19 cellular contexts compared by ENCODE assay signal in genomic region chr13:54357284-54357933, GRCh38.
DNase-seq lines count a peak whose midpoint lies in the region; ATAC-seq and TF ChIP-seq lines count a peak whose summit lies in the region.
"Had no signal": no experiment of that assay in that cellular context is flagged by ENCODE, and none has a peak within 500 bp of the region (broad histone marks: within the 10 kb centered on the region; RNA-seq: fewer than 3 reads in every experiment).

No MANE protein-coding gene starts in this region.

- H3K27ac ChIP-seq in GM23338 (ENCODE audit: low read depth), result peak overlapping the region; percentile 83
- H3K27ac ChIP-seq: A549, HL-60, KMS-11, SJSA1 had no signal

- peak overlapping the region; percentile 16; the same call in 1 of the 2 replicates for H3K4me3 ChIP-seq in GM23338
- H3K4me3 ChIP-seq: A549, SJSA1 had no signal

- H3K36me3 ChIP-seq in GM23338 (ENCODE audit: insufficient read depth), result no peaks in the 10 kb centered on the region
- H3K36me3 ChIP-seq: SJSA1 had no signal

- H3K4me1 Mint-ChIP-seq in GM23338 (peaks cover 34% of the 10 kb centered on the region), brain (peaks cover 25% of the 10 kb centered on the region), immature natural killer cell (no peaks in the 10 kb centered on the region)
- H3K4me1 Mint-ChIP-seq: CD14-positive monocyte had no signal

- peak overlapping the region; percentile 45; the same call in 1 of the 3 replicates for H3K4me3 Mint-ChIP-seq in GM23338
- H3K4me3 Mint-ChIP-seq in brain, result no peak overlapping the region
- no peak overlapping the region for H3K4me3 Mint-ChIP-seq in immature natural killer cell
- H3K4me3 Mint-ChIP-seq: CD14-positive monocyte had no signal

- peaks cover 24% of the 10 kb centered on the region for H3K4me1 ChIP-seq in GM23338 (ENCODE audit: insufficient read depth)
- H3K4me1 ChIP-seq: A549, SJSA1 had no signal

- H3K27me3 Mint-ChIP-seq in GM23338 (ENCODE audit: insufficient read depth, low read depth, poor library complexity) (no peaks in the 10 kb centered on the region), brain (peaks cover 7% of the 10 kb centered on the region), immature natural killer cell (ENCODE audit: low read depth in 3 of 3) (peaks cover 0 to 1% (median 0%) of the 10 kb centered on the region in 3 donors)

- H3K27ac Mint-ChIP-seq in GM23338 (peak overlapping the region; percentile 95), brain (peak overlapping the region in 3 of 5 experiments; percentile 6 to 59 (median 50)), immature natural killer cell (no peak overlapping the region)
- H3K27ac Mint-ChIP-seq in activated naive CD4-positive, alpha-beta T cell treated with anti-CD3 and anti-CD28 coated beads, Interleukin-2, amount 50 U/mL, for 72 hours, result no peak overlapping the region
- H3K27ac Mint-ChIP-seq: CD14-positive monocyte had no signal

- peak; percentile 34 for DNase-seq in GM23338 (ENCODE audit: low spot score)
- DNase-seq in NCI-H2107 treated with DMSO at 0.1 percent for 48 hours (lab: John Stamatoyannopoulos, UW; ENCODE audit: unreplicated experiment), result peak; percentile 48
- peak; percentile 16 for DNase-seq in iPS-NIHi7 (ENCODE audit: extremely low spot score)
- DNase-seq in activated CD4-positive, alpha-beta T cell treated with anti-CD3 and anti-CD28 coated beads, Interleukin-2, amount 50 U/mL, for 4 hours, result no peak
- no peak for DNase-seq in immature natural killer cell
- DNase-seq in cerebellar cortex (ENCODE audit: low spot score), result no peak
- no peak for DNase-seq in activated naive CD4-positive, alpha-beta T cell treated with anti-CD3 and anti-CD28 coated beads, Interleukin-2, amount 50 U/mL, for 72 hours (ENCODE audit: low spot score in 2 of 2)
- DNase-seq: COR-L47, DMS153, EL, NCI-H1092, NCI-H1694 treated with DMSO at 0.1 percent for 48 hours, NCI-H526 had no signal

- H3K27me3 ChIP-seq in GM23338 (ENCODE audit: insufficient read depth), result no peaks in the 10 kb centered on the region
- H3K27me3 ChIP-seq: SJSA1 had no signal

- 0 out of 2 replicates have a peak, but pooled peaks cover 6% of the 10 kb centered on the region for H3F3A ChIP-seq in GM23338 (replicated peaks; ENCODE audit: low read depth)

- H3K79me2 ChIP-seq in GM23338 (replicated peaks; ENCODE audit: insufficient read depth), result no peaks in the 10 kb centered on the region

- TF ChIP-seq CTCF in GM23338 (conservative IDR thresholded peaks at IDR 0.05; ENCODE audit: low read depth in 2 of 2) (no peak), brain (conservative IDR thresholded peaks at IDR 0.05) (no peak)

- peak overlapping the region; percentile 56 for H3K4me2 ChIP-seq in GM23338
- H3K4me2 ChIP-seq: A549, KMS-11 had no signal

- peaks cover 25% of the 10 kb centered on the region for H3K36me3 Mint-ChIP-seq in GM23338 (ENCODE audit: low read depth)
- H3K36me3 Mint-ChIP-seq in brain, result no peaks in the 10 kb centered on the region
- H3K36me3 Mint-ChIP-seq in immature natural killer cell, result no peaks in the 10 kb centered on the region
- H3K36me3 Mint-ChIP-seq in activated naive CD4-positive, alpha-beta T cell treated with anti-CD3 and anti-CD28 coated beads, Interleukin-2, amount 50 U/mL, for 72 hours, result no peaks in the 10 kb centered on the region
- H3K36me3 Mint-ChIP-seq: CD14-positive monocyte had no signal

- no peaks in the 10 kb centered on the region for H3K9me2 ChIP-seq in GM23338 (ENCODE audit: insufficient read depth)

- peak; percentile 85 for ATAC-seq in GM23338
- no peak for ATAC-seq in activated naive CD4-positive, alpha-beta T cell treated with anti-CD3 and anti-CD28 coated beads, Interleukin-2, amount 50 U/mL, for 72 hours
- ATAC-seq: A549 had no signal

- no peak overlapping the region for H2AFZ ChIP-seq in GM23338

- H4K20me1 ChIP-seq in GM23338 (replicated peaks; ENCODE audit: insufficient read depth), result no peaks in the 10 kb centered on the region

- H3K9me3 Mint-ChIP-seq in GM23338 (peaks cover 14% of the 10 kb centered on the region), brain (peaks cover 0 to 7% (median 0%) of the 10 kb centered on the region in 5 experiments), immature natural killer cell (peaks cover 6 to 38% (median 23%) of the 10 kb centered on the region in 6 donors)
- peaks cover 0 to 5% of the 10 kb centered on the region in 2 donors for H3K9me3 Mint-ChIP-seq in activated naive CD4-positive, alpha-beta T cell treated with anti-CD3 and anti-CD28 coated beads, Interleukin-2, amount 50 U/mL, for 72 hours

TF ChIP-seq in GM23338, 12 proteins besides CTCF, POLR2A, EP300 and RAD21:
- TF ChIP-seq NANOG (IDR thresholded peaks at IDR 0.05; ENCODE audit: borderline replicate concordance), result no peak
- peak; percentile 68; the same call in 1 of the 2 replicates for TF ChIP-seq ZNF114 (CRISPR knock-in tag; IDR thresholded peaks at IDR 0.05)
- TF ChIP-seq ZNF462 (CRISPR knock-in tag; IDR thresholded peaks at IDR 0.05), result peak; percentile 86
- no peak for TF ChIP-seq EZH2phosphoT487 (IDR thresholded peaks at IDR 0.05; ENCODE audit: unreplicated experiment)

Comparison
In these comparisons a context has a peak if more than half of its experiments do, and no peak if none do; other contexts are left out.
1. DNase-seq: peak in GM23338 (single experiment), NCI-H2107 treated with DMSO at 0.1 percent for 48 hours (single experiment) and iPS-NIHi7 (single experiment); none in activated CD4-positive, alpha-beta T cell treated with anti-CD3 and anti-CD28 coated beads, Interleukin-2, amount 50 U/mL, for 4 hours (0 of 2), immature natural killer cell (0 of 3), cerebellar cortex (single experiment) and activated naive CD4-positive, alpha-beta T cell treated with anti-CD3 and anti-CD28 coated beads, Interleukin-2, amount 50 U/mL, for 72 hours (0 of 2).
2. H3K27ac Mint-ChIP-seq: peak in GM23338 (single experiment) and brain (3 of 5); none in immature natural killer cell (0 of 6) and activated naive CD4-positive, alpha-beta T cell treated with anti-CD3 and anti-CD28 coated beads, Interleukin-2, amount 50 U/mL, for 72 hours (0 of 2).